ENCODE assay signal across 20 cellular contexts in the genomic region with DNA sequence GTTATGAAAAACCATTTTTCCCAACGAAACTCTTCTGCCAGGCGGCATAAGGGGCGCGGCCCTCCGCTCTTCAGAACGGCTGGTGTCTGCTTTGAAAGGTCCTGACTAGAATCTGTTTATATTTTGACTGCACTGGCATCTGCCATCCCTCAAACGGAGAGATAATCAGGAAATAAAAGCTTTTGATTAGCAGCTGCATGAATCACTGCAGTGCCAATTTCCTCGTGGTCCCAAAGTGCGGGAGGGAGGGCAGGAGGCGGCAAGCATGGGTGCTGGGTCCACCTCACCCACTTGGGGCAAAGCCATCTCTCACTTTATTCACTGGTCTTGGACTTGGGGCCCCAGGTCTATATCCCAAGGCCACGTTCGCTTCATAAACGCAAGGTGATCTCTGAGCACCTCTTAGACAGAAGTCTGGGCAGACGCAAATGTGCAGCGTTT. TPM values are rescaled to one million over a fixed set of nuclear protein-coding genes. Genes with fewer than 3 reads are reported as not detected.
DNase-seq lines count a peak whose midpoint lies in the region; ATAC-seq and TF ChIP-seq lines count a peak whose summit lies in the region.
"Had no signal": no experiment of that assay in that cellular context is flagged by ENCODE, and none has a peak within 500 bp of the region (broad histone marks: within the 10 kb centered on the region; RNA-seq: fewer than 3 reads in every experiment).

No MANE protein-coding gene starts in this region.

- intact Hi-C loops in cardiac septum (cut with DNase I): no loop called here
- intact Hi-C loops in heart right ventricle (cut with DNase I): loop anchor here in 3 of 10 donors (5.0 to 10.0 kb wide), 5 partner anchors 61 to 241 kb away; no protein-coding TSS in a partner anchor
- intact Hi-C loops in lower lobe of right lung (cut with DNase I): no loop called here
- intact Hi-C loops in spleen (cut with DNase I; ENCODE audit: low total_unique reads): loop anchor here (10.0 kb wide), 1 partner anchor 141 kb away; no protein-coding TSS in a partner anchor

- H3K27ac ChIP-seq in heart right ventricle (no peak overlapping the region), lower lobe of right lung (no peak overlapping the region), spleen (peak overlapping the region in 5 of 8 donors; percentile 51 to 71 (median 60))
- H3K27ac ChIP-seq: GM23248 had no signal

- no peak for ATAC-seq in heart right ventricle
- ATAC-seq in lower lobe of right lung: no peak
- ATAC-seq: A549 had no signal

- no peak for TF ChIP-seq CTCF in heart right ventricle (IDR thresholded peaks at IDR 0.05)
- TF ChIP-seq CTCF in lower lobe of right lung (IDR thresholded peaks at IDR 0.05): no peak
- TF ChIP-seq CTCF in spleen (IDR thresholded peaks at IDR 0.05 in 8 of 11, conservative IDR thresholded peaks at IDR 0.05 in 3 of 11): no peak

- no peaks in the 10 kb centered on the region for H3K27me3 ChIP-seq in heart right ventricle
- no peaks in the 10 kb centered on the region for H3K27me3 ChIP-seq in lower lobe of right lung (ENCODE audit: low read depth)
- peaks cover 0 to 1% (median 0%) of the 10 kb centered on the region in 7 donors for H3K27me3 ChIP-seq in spleen (replicated peaks in 1 of 7)

- peaks cover under 1 to 25% (median 13%) of the 10 kb centered on the region in 9 donors for H3K4me1 ChIP-seq in heart right ventricle
- peaks cover 14% of the 10 kb centered on the region for H3K4me1 ChIP-seq in lower lobe of right lung
- H3K4me1 ChIP-seq in spleen: peaks cover 4 to 78% (median 30%) of the 10 kb centered on the region in 6 donors

- peak; percentile 39 for DNase-seq in cardiac septum (ENCODE audit: low spot score)
- no peak for DNase-seq in heart right ventricle
- peak; percentile 38 for DNase-seq in SW480 (ENCODE audit: low spot score)
- DNase-seq in lower lobe of right lung: peak; percentile 4
- DNase-seq in spleen: peak; percentile 39
- DNase-seq in kidney glomerular epithelial cell (lab: John Stamatoyannopoulos, UW): no peak
- no peak for DNase-seq in NAMALWA (ENCODE audit: low spot score)
- no peak for DNase-seq in activated naive CD4-positive, alpha-beta T cell treated with anti-CD3 and anti-CD28 coated beads, Interleukin-2, amount 50 U/mL, for 16 hours
- DNase-seq: AML-193; Calu3; CD4-positive, alpha-beta T cell; DND-41; GDM1; GM23248; KG1; NCI-H1092 treated with DMSO at 0.1 percent for 48 hours; NCI-H187; NCI-H82; SHP77 had no signal

- no peaks in the 10 kb centered on the region for H3K9me3 ChIP-seq in heart right ventricle
- no peaks in the 10 kb centered on the region for H3K9me3 ChIP-seq in lower lobe of right lung
- no peaks in the 10 kb centered on the region for H3K9me3 ChIP-seq in spleen
- H3K9me3 ChIP-seq: A549 had no signal

- no peaks in the 10 kb centered on the region for H3K36me3 ChIP-seq in heart right ventricle
- H3K36me3 ChIP-seq in lower lobe of right lung: no peaks in the 10 kb centered on the region
- H3K36me3 ChIP-seq in spleen: no peaks in the 10 kb centered on the region

- no peak overlapping the region for H3K4me3 ChIP-seq in heart right ventricle
- H3K4me3 ChIP-seq in lower lobe of right lung: no peak overlapping the region
- no peak overlapping the region for H3K4me3 ChIP-seq in spleen
- H3K4me3 ChIP-seq: A549, GM23248 had no signal

- 89 to 94% methylated on average over 15 of the region's 15 CpGs for WGBS in heart right ventricle, 2 donors
- WGBS in spleen, 5 donors: 76 to 88% (median 83%) methylated on average over 15 of the region's 15 CpGs

- TF ChIP-seq POLR2A in spleen (IDR thresholded peaks at IDR 0.05): no peak

RNA-seq across cellular contexts. Expression of gene TBC1D16, which starts 49.7 kb away (rescaled TPM):
- 17.1 TPM for total RNA-seq in cardiac septum
- 10 to 100 TPM; 13.5 to 23.3 (median 17.7) TPM for total RNA-seq in heart right ventricle
- 1 to 10 TPM; 4.8 to 5.7 TPM for polyA plus RNA-seq in heart right ventricle
- total RNA-seq in lower lobe of right lung: 24.7 TPM
- 10 to 100 TPM in 6 of 7 donors, 1 to 10 TPM in 1; 5.6 to 33.6 (median 25.5) TPM for total RNA-seq in spleen
- 1 to 10 TPM; 1.3 to 5.4 (median 3.0) TPM for polyA plus RNA-seq in spleen

RNA-seq across cellular contexts. Expression of gene CCDC40, which starts 50.5 kb away (rescaled TPM):
- total RNA-seq in cardiac septum: 9.0 TPM
- 1 to 10 TPM; 3.4 to 8.9 (median 6.8) TPM for total RNA-seq in heart right ventricle
- 1 to 10 TPM; 2.0 to 5.8 TPM for polyA plus RNA-seq in heart right ventricle
- 14.1 TPM for total RNA-seq in lower lobe of right lung
- 1 to 10 TPM; 1.2 to 8.3 (median 3.8) TPM for total RNA-seq in spleen
- polyA plus RNA-seq in spleen: under 1 TPM; 0.30 to 0.70 (median 0.64) TPM

Comparison
In these comparisons a context has a peak if more than half of its experiments do, and no peak if none do; other contexts are left out.
1. DNase-seq: peak in cardiac septum (single experiment), SW480 (single experiment), lower lobe of right lung (single experiment) and spleen (single experiment); none in heart right ventricle (0 of 2), kidney glomerular epithelial cell (single experiment), NAMALWA (single experiment) and activated naive CD4-positive, alpha-beta T cell treated with anti-CD3 and anti-CD28 coated beads, Interleukin-2, amount 50 U/mL, for 16 hours (single experiment).
2. H3K27ac ChIP-seq: peak in spleen (5 of 8); none in heart right ventricle (0 of 10) and lower lobe of right lung (single experiment).